Comparison of ENCODE assay signal across 1 cellular context in genomic region chr12:112905451-112906089, GRCh38.
TF ChIP-seq lines count a peak whose summit lies in the region.

No MANE protein-coding gene starts in this region.

TF ChIP-seq in endothelial cell of umbilical vein, 7 proteins besides CTCF, POLR2A, EP300 and RAD21 (continued from another document):
- TF ChIP-seq MAX (IDR thresholded peaks at IDR 0.05; ENCODE audit: insufficient read depth, insufficient read length) (no peak), POLR2AphosphoS5 (IDR thresholded peaks at IDR 0.05; ENCODE audit: insufficient read depth, low read depth, low read length) (no peak), FOS (IDR thresholded peaks at IDR 0.05; ENCODE audit: borderline replicate concordance, insufficient read depth, low read length) (no peak), GATA2 (IDR thresholded peaks at IDR 0.05; ENCODE audit: insufficient read depth, insufficient read length, low read depth, low read length) (no peak), JUN (IDR thresholded peaks at IDR 0.05; ENCODE audit: borderline replicate concordance, insufficient read depth, insufficient read length, low read depth) (no peak)
